In genomic region chr22:17257091-17257490, GRCh38 we compare ENCODE assay signal across 11 cellular contexts. TPM values are rescaled to one million over a fixed set of nuclear protein-coding genes. Genes with fewer than 3 reads are reported as not detected.
A peak's percentile ranks its signal among the peaks of the same experiment; 100 is the strongest.
DNase-seq lines count a peak whose midpoint lies in the region; ATAC-seq and TF ChIP-seq lines count a peak whose summit lies in the region.
"Had no signal": no experiment of that assay in that cellular context is flagged by ENCODE, and none has a peak within 500 bp of the region (broad histone marks: within the 10 kb centered on the region; RNA-seq: fewer than 3 reads in every experiment).

No MANE protein-coding gene starts in this region.

- ATAC-seq in natural killer cell treated with Interleukin-12 subunit alpha and Interleukin-12 subunit beta and Interleukin-15 and Interleukin-18, amount 100 ng/mL, for 72 hours, result no peak
- ATAC-seq in natural killer cell (no peak), HG02798 (IDR thresholded peaks at IDR 0.05; ENCODE audit: poor library complexity, unreplicated experiment) (no peak), GM18870 (IDR thresholded peaks at IDR 0.05; ENCODE audit: unreplicated experiment) (no peak)

- no peak overlapping the region for H3K27ac Mint-ChIP-seq in natural killer cell treated with Interleukin-12 subunit alpha and Interleukin-12 subunit beta and Interleukin-15 and Interleukin-18, amount 100 ng/mL, for 72 hours
- peak overlapping the region in 1 of 2 donors; percentile 82 for H3K27ac Mint-ChIP-seq in natural killer cell
- H3K27ac Mint-ChIP-seq in mesothelial cell of epicardium, result peak overlapping the region; percentile 93
- H3K27ac Mint-ChIP-seq: activated T-cell treated with anti-CD3 and anti-CD28 coated beads, Interleukin-2, amount 50 U/mL, for 72 hours had no signal

- no peak overlapping the region for H3K4me3 ChIP-seq in SK-N-MC

- H3K9me3 Mint-ChIP-seq in natural killer cell treated with Interleukin-12 subunit alpha and Interleukin-12 subunit beta and Interleukin-15 and Interleukin-18, amount 100 ng/mL, for 72 hours, result no peaks in the 10 kb centered on the region
- no peaks in the 10 kb centered on the region for H3K9me3 Mint-ChIP-seq in natural killer cell
- H3K9me3 Mint-ChIP-seq in mesothelial cell of epicardium, result no peaks in the 10 kb centered on the region
- H3K9me3 Mint-ChIP-seq: activated T-cell treated with anti-CD3 and anti-CD28 coated beads, Interleukin-2, amount 50 U/mL, for 72 hours had no signal

- no peak for DNase-seq in natural killer cell treated with Interleukin-12 subunit alpha and Interleukin-12 subunit beta and Interleukin-15 and Interleukin-18, amount 100 ng/mL, for 72 hours (ENCODE audit: low spot score)
- DNase-seq in natural killer cell, result no peak
- DNase-seq in SK-N-MC (ENCODE audit: low read depth, low spot score), result no peak
- no peak for DNase-seq in mesothelial cell of epicardium (ENCODE audit: low spot score in 2 of 2, unreplicated experiment in 2 of 2)
- no peak for DNase-seq in globus pallidus (ENCODE audit: low spot score)
- DNase-seq in activated T-cell treated with anti-CD3 and anti-CD28 coated beads for 4 hours, result no peak
- DNase-seq: activated T-cell treated with anti-CD3 and anti-CD28 coated beads, Interleukin-2, amount 50 U/mL, for 72 hours; NCI-H2029 treated with DMSO at 0.1 percent for 48 hours had no signal

- H3K9me3 ChIP-seq in SK-N-MC (ENCODE audit: low read depth, low read length), result no peaks in the 10 kb centered on the region

- no peaks in the 10 kb centered on the region for H3K36me3 Mint-ChIP-seq in natural killer cell treated with Interleukin-12 subunit alpha and Interleukin-12 subunit beta and Interleukin-15 and Interleukin-18, amount 100 ng/mL, for 72 hours
- no peaks in the 10 kb centered on the region for H3K36me3 Mint-ChIP-seq in natural killer cell
- H3K36me3 Mint-ChIP-seq in mesothelial cell of epicardium, result no peaks in the 10 kb centered on the region

- TF ChIP-seq CTCF in natural killer cell (IDR thresholded peaks at IDR 0.05), result no peak
- TF ChIP-seq CTCF in mesothelial cell of epicardium (IDR thresholded peaks at IDR 0.05; ENCODE audit: unreplicated experiment), result no peak

- H3K27ac ChIP-seq in SK-N-MC, result 0 out of 2 replicates have a peak overlapping the region, but pooled peaks have one; percentile 71
- H3K27ac ChIP-seq: RWPE1 had no signal

- H3K4me1 Mint-ChIP-seq in natural killer cell treated with Interleukin-12 subunit alpha and Interleukin-12 subunit beta and Interleukin-15 and Interleukin-18, amount 100 ng/mL, for 72 hours (ENCODE audit: low read depth in 2 of 2), result peaks cover 14 to 17% of the 10 kb centered on the region in 2 donors
- H3K4me1 Mint-ChIP-seq in natural killer cell, result peaks cover 0 to 16% of the 10 kb centered on the region in 2 donors
- peaks cover 38% of the 10 kb centered on the region for H3K4me1 Mint-ChIP-seq in mesothelial cell of epicardium

- intact Hi-C loops in natural killer cell (cut with micrococcal nuclease), result no loop called here

- no peak overlapping the region for H3K9ac ChIP-seq in SK-N-MC (ENCODE audit: insufficient read length)

- H3K36me3 ChIP-seq in SK-N-MC (ENCODE audit: insufficient read depth, low read length), result no peaks in the 10 kb centered on the region

- peaks cover 0 to 4% of the 10 kb centered on the region in 2 donors for H3K27me3 Mint-ChIP-seq in natural killer cell treated with Interleukin-12 subunit alpha and Interleukin-12 subunit beta and Interleukin-15 and Interleukin-18, amount 100 ng/mL, for 72 hours
- H3K27me3 Mint-ChIP-seq in natural killer cell (ENCODE audit: low read depth in 2 of 2) (no peaks in the 10 kb centered on the region), mesothelial cell of epicardium (ENCODE audit: low read depth) (no peaks in the 10 kb centered on the region)

- H3K4me3 Mint-ChIP-seq in natural killer cell treated with Interleukin-12 subunit alpha and Interleukin-12 subunit beta and Interleukin-15 and Interleukin-18, amount 100 ng/mL, for 72 hours, result peak overlapping the region; percentile 29
- H3K4me3 Mint-ChIP-seq in natural killer cell (no peak overlapping the region), mesothelial cell of epicardium (no peak overlapping the region)

RNA-seq across cellular contexts. Expression of gene ADA2, which starts 37.9 kb away (rescaled TPM):
- 10 to 100 TPM; 18.0 to 18.9 TPM for total RNA-seq in natural killer cell treated with Interleukin-12 subunit alpha and Interleukin-12 subunit beta and Interleukin-15 and Interleukin-18, amount 100 ng/mL, for 72 hours
- total RNA-seq in natural killer cell (100 to 1,000 TPM; 117 to 148 (median 130) TPM), mesothelial cell of epicardium (43.1 to 45.6 TPM (median 44.9 TPM) in 3 replicates)
